In the genomic region with DNA sequence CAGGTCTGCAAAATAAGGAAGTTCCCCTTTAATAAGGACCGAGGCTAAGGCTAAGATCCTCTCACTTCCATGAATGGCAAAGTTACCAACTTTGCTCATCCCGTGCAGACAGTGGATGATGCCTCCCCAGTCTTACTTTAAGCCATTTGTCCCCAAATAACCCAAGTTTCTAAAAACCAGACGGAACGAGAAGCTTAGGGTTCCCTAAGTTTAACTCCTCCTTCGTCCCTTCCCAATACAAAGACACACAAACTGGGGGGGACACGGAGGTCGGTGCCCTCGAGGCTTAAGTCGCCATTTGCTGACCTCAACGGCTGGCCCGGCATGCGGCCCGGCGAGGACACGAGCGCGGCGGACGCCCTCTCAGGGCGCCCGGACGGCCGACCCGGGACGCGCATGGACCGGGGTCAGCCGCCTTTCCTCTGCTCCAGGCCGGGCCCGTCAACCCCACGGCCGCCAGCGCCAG, we compare ENCODE assay signal across 1 cellular context.
A peak's percentile ranks its signal among the peaks of the same experiment; 100 is the strongest.
TF ChIP-seq lines count a peak whose summit lies in the region.

No MANE protein-coding gene starts in this region.

TF ChIP-seq in HepG2, 621 proteins besides CTCF, POLR2A, EP300 and RAD21 (continued from another document and continues in another):
- TF ChIP-seq, protein P1, sequence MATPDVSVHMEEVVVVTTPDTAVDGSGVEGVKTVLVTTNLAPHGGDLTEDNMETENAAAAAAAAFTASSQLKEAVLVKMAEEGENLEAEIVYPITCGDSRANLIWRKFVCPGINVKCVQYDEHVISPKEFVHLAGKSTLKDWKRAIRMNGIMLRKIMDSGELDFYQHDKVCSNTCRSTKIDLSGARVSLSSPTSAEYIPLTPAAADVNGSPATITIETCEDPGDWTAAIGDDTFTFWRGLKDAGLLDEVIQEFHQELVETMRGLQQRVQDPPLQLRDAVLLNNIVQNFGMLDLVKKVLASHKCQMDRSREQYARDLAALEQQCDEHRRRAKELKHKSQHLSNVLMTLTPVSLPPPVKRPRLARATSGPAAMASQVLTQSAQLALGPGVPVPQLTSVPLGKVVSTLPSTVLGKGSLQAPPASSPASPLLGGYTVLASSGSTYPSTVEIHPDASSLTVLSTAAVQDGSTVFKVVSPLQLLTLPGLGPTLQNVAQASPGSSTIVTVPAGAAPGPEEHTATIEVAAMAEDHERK (CRISPR knock-in tag; IDR thresholded peaks at IDR 0.05; ENCODE audit: low read depth), result no peak
- peak; percentile 14 for TF ChIP-seq MED8 (CRISPR knock-in tag; IDR thresholded peaks at IDR 0.05; ENCODE audit: insufficient replicate concordance)
- TF ChIP-seq ZNF12 (CRISPR knock-in tag; IDR thresholded peaks at IDR 0.05), result peak; percentile 59; the same call in 1 of the 2 replicates
- 0 out of 2 replicates have a peak, but pooled peaks have one; percentile 27 for TF ChIP-seq ZNF556 (CRISPR knock-in tag; IDR thresholded peaks at IDR 0.05; ENCODE audit: borderline replicate concordance)
- TF ChIP-seq CBX5 (CRISPR knock-in tag; IDR thresholded peaks at IDR 0.05; ENCODE audit: borderline replicate concordance), result 0 out of 2 replicates have a peak, but pooled peaks have one; percentile 54
- no peak for TF ChIP-seq SAP130 (CRISPR knock-in tag; IDR thresholded peaks at IDR 0.05; ENCODE audit: low read depth)
- TF ChIP-seq HNRNPK (IDR thresholded peaks at IDR 0.05; ENCODE audit: low read depth, low read length, poor library complexity, severe bottlenecking), result no peak
- TF ChIP-seq SOX6 (IDR thresholded peaks at IDR 0.05), result no peak
- TF ChIP-seq SOX6 (CRISPR knock-in tag; IDR thresholded peaks at IDR 0.05), result no peak
- no peak; the same call in 1 of the 2 replicates for TF ChIP-seq ZNF629 (CRISPR knock-in tag; conservative IDR thresholded peaks at IDR 0.05)
- no peak for TF ChIP-seq CEBPB (IDR thresholded peaks at IDR 0.05; ENCODE audit: borderline replicate concordance, low read depth, low read length)
- TF ChIP-seq CHD2 (IDR thresholded peaks at IDR 0.05; ENCODE audit: low read depth, low read length), result no peak
- TF ChIP-seq PTBP1 (IDR thresholded peaks at IDR 0.05; ENCODE audit: low read depth, low read length, poor library complexity, severe bottlenecking), result no peak
- TF ChIP-seq ZFP36 (IDR thresholded peaks at IDR 0.05; ENCODE audit: borderline replicate concordance, low read depth, low read length, partially characterized antibody), result no peak
- TF ChIP-seq, protein P2, sequence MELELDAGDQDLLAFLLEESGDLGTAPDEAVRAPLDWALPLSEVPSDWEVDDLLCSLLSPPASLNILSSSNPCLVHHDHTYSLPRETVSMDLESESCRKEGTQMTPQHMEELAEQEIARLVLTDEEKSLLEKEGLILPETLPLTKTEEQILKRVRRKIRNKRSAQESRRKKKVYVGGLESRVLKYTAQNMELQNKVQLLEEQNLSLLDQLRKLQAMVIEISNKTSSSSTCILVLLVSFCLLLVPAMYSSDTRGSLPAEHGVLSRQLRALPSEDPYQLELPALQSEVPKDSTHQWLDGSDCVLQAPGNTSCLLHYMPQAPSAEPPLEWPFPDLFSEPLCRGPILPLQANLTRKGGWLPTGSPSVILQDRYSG (CRISPR knock-in tag; IDR thresholded peaks at IDR 0.05), result peak; percentile 73; the same call in 1 of the 2 replicates
- TF ChIP-seq NPAS2 (CRISPR knock-in tag; IDR thresholded peaks at IDR 0.05; ENCODE audit: borderline replicate concordance), result no peak
- TF ChIP-seq, protein P3, sequence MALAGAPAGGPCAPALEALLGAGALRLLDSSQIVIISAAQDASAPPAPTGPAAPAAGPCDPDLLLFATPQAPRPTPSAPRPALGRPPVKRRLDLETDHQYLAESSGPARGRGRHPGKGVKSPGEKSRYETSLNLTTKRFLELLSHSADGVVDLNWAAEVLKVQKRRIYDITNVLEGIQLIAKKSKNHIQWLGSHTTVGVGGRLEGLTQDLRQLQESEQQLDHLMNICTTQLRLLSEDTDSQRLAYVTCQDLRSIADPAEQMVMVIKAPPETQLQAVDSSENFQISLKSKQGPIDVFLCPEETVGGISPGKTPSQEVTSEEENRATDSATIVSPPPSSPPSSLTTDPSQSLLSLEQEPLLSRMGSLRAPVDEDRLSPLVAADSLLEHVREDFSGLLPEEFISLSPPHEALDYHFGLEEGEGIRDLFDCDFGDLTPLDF (CRISPR knock-in tag; IDR thresholded peaks at IDR 0.05), result peak; percentile 29; the same call in 1 of the 2 replicates
- peak; percentile 10; the same call in 1 of the 2 replicates for TF ChIP-seq KAT8 (CRISPR knock-in tag; IDR thresholded peaks at IDR 0.05)
- TF ChIP-seq, protein P4, sequence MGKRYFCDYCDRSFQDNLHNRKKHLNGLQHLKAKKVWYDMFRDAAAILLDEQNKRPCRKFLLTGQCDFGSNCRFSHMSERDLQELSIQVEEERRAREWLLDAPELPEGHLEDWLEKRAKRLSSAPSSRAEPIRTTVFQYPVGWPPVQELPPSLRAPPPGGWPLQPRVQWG (CRISPR knock-in tag; IDR thresholded peaks at IDR 0.05; ENCODE audit: borderline replicate concordance, low read depth), result no peak
- TF ChIP-seq HNRNPUL1 (IDR thresholded peaks at IDR 0.05; ENCODE audit: low read depth, low read length), result no peak
- TF ChIP-seq, protein P5, sequence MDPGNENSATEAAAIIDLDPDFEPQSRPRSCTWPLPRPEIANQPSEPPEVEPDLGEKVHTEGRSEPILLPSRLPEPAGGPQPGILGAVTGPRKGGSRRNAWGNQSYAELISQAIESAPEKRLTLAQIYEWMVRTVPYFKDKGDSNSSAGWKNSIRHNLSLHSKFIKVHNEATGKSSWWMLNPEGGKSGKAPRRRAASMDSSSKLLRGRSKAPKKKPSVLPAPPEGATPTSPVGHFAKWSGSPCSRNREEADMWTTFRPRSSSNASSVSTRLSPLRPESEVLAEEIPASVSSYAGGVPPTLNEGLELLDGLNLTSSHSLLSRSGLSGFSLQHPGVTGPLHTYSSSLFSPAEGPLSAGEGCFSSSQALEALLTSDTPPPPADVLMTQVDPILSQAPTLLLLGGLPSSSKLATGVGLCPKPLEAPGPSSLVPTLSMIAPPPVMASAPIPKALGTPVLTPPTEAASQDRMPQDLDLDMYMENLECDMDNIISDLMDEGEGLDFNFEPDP (CRISPR knock-in tag; conservative IDR thresholded peaks at IDR 0.05), result no peak
- no peak for TF ChIP-seq RBM22 (optimal IDR thresholded peaks at IDR 0.05; ENCODE audit: low read length)
- TF ChIP-seq ZKSCAN5 (CRISPR knock-in tag; IDR thresholded peaks at IDR 0.05), result no peak
- TF ChIP-seq, protein P6, sequence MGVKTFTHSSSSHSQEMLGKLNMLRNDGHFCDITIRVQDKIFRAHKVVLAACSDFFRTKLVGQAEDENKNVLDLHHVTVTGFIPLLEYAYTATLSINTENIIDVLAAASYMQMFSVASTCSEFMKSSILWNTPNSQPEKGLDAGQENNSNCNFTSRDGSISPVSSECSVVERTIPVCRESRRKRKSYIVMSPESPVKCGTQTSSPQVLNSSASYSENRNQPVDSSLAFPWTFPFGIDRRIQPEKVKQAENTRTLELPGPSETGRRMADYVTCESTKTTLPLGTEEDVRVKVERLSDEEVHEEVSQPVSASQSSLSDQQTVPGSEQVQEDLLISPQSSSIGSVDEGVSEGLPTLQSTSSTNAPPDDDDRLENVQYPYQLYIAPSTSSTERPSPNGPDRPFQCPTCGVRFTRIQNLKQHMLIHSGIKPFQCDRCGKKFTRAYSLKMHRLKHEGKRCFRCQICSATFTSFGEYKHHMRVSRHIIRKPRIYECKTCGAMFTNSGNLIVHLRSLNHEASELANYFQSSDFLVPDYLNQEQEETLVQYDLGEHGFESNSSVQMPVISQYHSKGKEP (CRISPR knock-in tag; IDR thresholded peaks at IDR 0.05), result no peak
- no peak for TF ChIP-seq ZNF34 (CRISPR knock-in tag; IDR thresholded peaks at IDR 0.05; ENCODE audit: borderline replicate concordance)
- TF ChIP-seq, protein P7, sequence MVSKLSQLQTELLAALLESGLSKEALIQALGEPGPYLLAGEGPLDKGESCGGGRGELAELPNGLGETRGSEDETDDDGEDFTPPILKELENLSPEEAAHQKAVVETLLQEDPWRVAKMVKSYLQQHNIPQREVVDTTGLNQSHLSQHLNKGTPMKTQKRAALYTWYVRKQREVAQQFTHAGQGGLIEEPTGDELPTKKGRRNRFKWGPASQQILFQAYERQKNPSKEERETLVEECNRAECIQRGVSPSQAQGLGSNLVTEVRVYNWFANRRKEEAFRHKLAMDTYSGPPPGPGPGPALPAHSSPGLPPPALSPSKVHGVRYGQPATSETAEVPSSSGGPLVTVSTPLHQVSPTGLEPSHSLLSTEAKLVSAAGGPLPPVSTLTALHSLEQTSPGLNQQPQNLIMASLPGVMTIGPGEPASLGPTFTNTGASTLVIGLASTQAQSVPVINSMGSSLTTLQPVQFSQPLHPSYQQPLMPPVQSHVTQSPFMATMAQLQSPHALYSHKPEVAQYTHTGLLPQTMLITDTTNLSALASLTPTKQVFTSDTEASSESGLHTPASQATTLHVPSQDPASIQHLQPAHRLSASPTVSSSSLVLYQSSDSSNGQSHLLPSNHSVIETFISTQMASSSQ (IDR thresholded peaks at IDR 0.05; ENCODE audit: low read depth), result no peak
- TF ChIP-seq, protein P7 (CRISPR knock-in tag; IDR thresholded peaks at IDR 0.05; ENCODE audit: borderline replicate concordance), result no peak
- TF ChIP-seq, protein P8, sequence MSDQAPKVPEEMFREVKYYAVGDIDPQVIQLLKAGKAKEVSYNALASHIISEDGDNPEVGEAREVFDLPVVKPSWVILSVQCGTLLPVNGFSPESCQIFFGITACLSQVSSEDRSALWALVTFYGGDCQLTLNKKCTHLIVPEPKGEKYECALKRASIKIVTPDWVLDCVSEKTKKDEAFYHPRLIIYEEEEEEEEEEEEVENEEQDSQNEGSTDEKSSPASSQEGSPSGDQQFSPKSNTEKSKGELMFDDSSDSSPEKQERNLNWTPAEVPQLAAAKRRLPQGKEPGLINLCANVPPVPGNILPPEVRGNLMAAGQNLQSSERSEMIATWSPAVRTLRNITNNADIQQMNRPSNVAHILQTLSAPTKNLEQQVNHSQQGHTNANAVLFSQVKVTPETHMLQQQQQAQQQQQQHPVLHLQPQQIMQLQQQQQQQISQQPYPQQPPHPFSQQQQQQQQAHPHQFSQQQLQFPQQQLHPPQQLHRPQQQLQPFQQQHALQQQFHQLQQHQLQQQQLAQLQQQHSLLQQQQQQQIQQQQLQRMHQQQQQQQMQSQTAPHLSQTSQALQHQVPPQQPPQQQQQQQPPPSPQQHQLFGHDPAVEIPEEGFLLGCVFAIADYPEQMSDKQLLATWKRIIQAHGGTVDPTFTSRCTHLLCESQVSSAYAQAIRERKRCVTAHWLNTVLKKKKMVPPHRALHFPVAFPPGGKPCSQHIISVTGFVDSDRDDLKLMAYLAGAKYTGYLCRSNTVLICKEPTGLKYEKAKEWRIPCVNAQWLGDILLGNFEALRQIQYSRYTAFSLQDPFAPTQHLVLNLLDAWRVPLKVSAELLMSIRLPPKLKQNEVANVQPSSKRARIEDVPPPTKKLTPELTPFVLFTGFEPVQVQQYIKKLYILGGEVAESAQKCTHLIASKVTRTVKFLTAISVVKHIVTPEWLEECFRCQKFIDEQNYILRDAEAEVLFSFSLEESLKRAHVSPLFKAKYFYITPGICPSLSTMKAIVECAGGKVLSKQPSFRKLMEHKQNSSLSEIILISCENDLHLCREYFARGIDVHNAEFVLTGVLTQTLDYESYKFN (CRISPR knock-in tag; conservative IDR thresholded peaks at IDR 0.05), result no peak
- no peak for TF ChIP-seq RELA (CRISPR knock-in tag; IDR thresholded peaks at IDR 0.05)
- TF ChIP-seq ZNF850 (CRISPR knock-in tag; conservative IDR thresholded peaks at IDR 0.05), result no peak
- TF ChIP-seq, protein P9, sequence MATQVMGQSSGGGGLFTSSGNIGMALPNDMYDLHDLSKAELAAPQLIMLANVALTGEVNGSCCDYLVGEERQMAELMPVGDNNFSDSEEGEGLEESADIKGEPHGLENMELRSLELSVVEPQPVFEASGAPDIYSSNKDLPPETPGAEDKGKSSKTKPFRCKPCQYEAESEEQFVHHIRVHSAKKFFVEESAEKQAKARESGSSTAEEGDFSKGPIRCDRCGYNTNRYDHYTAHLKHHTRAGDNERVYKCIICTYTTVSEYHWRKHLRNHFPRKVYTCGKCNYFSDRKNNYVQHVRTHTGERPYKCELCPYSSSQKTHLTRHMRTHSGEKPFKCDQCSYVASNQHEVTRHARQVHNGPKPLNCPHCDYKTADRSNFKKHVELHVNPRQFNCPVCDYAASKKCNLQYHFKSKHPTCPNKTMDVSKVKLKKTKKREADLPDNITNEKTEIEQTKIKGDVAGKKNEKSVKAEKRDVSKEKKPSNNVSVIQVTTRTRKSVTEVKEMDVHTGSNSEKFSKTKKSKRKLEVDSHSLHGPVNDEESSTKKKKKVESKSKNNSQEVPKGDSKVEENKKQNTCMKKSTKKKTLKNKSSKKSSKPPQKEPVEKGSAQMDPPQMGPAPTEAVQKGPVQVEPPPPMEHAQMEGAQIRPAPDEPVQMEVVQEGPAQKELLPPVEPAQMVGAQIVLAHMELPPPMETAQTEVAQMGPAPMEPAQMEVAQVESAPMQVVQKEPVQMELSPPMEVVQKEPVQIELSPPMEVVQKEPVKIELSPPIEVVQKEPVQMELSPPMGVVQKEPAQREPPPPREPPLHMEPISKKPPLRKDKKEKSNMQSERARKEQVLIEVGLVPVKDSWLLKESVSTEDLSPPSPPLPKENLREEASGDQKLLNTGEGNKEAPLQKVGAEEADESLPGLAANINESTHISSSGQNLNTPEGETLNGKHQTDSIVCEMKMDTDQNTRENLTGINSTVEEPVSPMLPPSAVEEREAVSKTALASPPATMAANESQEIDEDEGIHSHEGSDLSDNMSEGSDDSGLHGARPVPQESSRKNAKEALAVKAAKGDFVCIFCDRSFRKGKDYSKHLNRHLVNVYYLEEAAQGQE (IDR thresholded peaks at IDR 0.05; ENCODE audit: borderline replicate concordance in 1 of 2, low read depth in 1 of 2, low read length in 2 of 2), result no peak
- TF ChIP-seq SRSF9 (IDR thresholded peaks at IDR 0.05; ENCODE audit: borderline replicate concordance, insufficient read depth, low read depth, low read length, poor library complexity, severe bottlenecking), result no peak
- TF ChIP-seq KLF12 (CRISPR knock-in tag; IDR thresholded peaks at IDR 0.05; ENCODE audit: borderline replicate concordance), result no peak
- TF ChIP-seq, protein P10, sequence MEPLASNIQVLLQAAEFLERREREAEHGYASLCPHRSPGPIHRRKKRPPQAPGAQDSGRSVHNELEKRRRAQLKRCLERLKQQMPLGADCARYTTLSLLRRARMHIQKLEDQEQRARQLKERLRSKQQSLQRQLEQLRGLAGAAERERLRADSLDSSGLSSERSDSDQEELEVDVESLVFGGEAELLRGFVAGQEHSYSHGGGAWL (CRISPR knock-in tag; IDR thresholded peaks at IDR 0.05), result peak; percentile 10; the same call in 1 of the 2 replicates
- no peak for TF ChIP-seq TSC22D2 (CRISPR knock-in tag; IDR thresholded peaks at IDR 0.05; ENCODE audit: borderline replicate concordance)
- TF ChIP-seq ZNF780A (CRISPR knock-in tag; IDR thresholded peaks at IDR 0.05), result no peak
